15 cellular contexts compared by ENCODE assay signal in the genomic region with DNA sequence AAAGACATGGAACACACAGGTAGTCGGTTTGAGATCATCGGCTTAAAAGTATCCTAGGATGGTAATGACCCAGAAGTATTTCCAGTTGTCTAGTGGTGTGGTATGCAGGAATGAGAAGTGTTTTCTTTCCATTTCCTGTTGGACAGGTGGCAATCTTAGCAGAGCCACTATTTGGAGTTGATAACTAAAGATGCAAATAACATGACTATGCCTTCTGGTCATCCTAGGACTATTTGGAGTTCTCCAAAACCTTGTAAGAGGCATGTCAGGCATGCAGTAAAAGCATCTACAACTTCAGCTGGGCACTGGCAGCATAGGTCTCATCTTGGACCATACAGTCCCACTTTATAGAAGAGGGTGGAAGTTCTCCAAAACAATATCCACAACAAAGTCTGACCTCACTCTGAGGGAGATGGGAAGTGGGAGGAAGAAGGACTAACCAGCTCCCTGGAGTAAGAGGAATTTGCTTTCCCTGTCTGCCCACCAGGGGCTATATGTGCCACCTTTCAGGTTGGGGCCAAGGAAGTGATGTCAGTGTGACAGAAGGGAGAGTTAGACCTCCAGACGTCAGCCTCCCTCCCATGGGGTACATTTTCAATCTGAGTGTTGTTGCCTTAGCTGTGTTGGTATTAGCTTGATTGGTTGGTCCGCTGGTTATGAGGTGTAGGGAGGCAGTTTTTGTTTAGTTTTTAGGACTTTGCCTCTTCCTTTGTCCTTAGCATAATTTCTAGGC.
A peak's percentile ranks its signal among the peaks of the same experiment; 100 is the strongest.
DNase-seq lines count a peak whose midpoint lies in the region; ATAC-seq, FAIRE-seq and TF ChIP-seq lines count a peak whose summit lies in the region.
"Had no signal": no experiment of that assay in that cellular context is flagged by ENCODE, and none has a peak within 500 bp of the region (broad histone marks: within the 10 kb centered on the region; RNA-seq: fewer than 3 reads in every experiment).

No MANE protein-coding gene starts in this region.

- peaks cover 7% of the 10 kb centered on the region for H3K9me1 ChIP-seq in IMR-90 (ENCODE audit: insufficient read depth, low read length)

- TF ChIP-seq POLR2A in IMR-90 (IDR thresholded peaks at IDR 0.05; ENCODE audit: low read depth, low read length) (no peak), esophagus squamous epithelium (IDR thresholded peaks at IDR 0.05) (no peak), GM12892 (IDR thresholded peaks at IDR 0.05; ENCODE audit: low read depth, low read length) (no peak)

- H3K79me1 ChIP-seq in IMR-90 (ENCODE audit: low read depth in 1 of 2, low read length in 2 of 2): 0 out of 4 replicates have a peak, but pooled peaks cover 0 to 3% of the 10 kb centered on the region in 2 experiments
- H3K79me1 ChIP-seq in trophoblast cell (ENCODE audit: low read length): no peaks in the 10 kb centered on the region

- peak overlapping the region; percentile 92 for H3K14ac ChIP-seq in IMR-90 (replicated peaks; ENCODE audit: low read depth, low read length)
- H3K14ac ChIP-seq in trophoblast cell (ENCODE audit: low read length): no peak overlapping the region

- in situ Hi-C loops in IMR-90 (cut with MboI; ENCODE audit: low sequenced_read_pairs): no loop called here

- H3K79me2 ChIP-seq in trophoblast cell (ENCODE audit: control insufficient read depth, insufficient read depth, low read length, poor library complexity): no peaks in the 10 kb centered on the region

- peak; percentile 51 for DNase-seq in AG10803 (ENCODE audit: low read depth)
- no peak for DNase-seq in IMR-90
- DNase-seq in esophagus squamous epithelium (lab: John Stamatoyannopoulos, UW): no peak
- DNase-seq in trophoblast cell: peak; percentile 53 to 91
- DNase-seq in GM12892 (ENCODE audit: insufficient read length): no peak
- no peak for DNase-seq in SHP77 treated with DMSO at 0.1 percent for 48 hours (lab: John Stamatoyannopoulos, UW)
- DNase-seq in RCC 7860 (ENCODE audit: low spot score): no peak
- no peak for DNase-seq in NCI-H446 (lab: John Stamatoyannopoulos, UW)
- DNase-seq: activated CD8-positive, alpha-beta T cell treated with anti-CD3 and anti-CD28 coated beads, Interleukin-2, amount 10 ng/mL, durations not matched to agents 7 days and 5 days; NCI-H1417; SK-N-SH had no signal

- TF ChIP-seq RAD21 in IMR-90 (IDR thresholded peaks at IDR 0.05; ENCODE audit: low read length): no peak

- H3K23ac ChIP-seq in IMR-90 (ENCODE audit: low read depth, low read length) (peak overlapping the region; percentile 83), trophoblast cell (ENCODE audit: low read length) (no peak overlapping the region)

- H3K27me3 ChIP-seq in IMR-90 (ENCODE audit: control insufficient read depth, insufficient read depth, low read length) (no peaks in the 10 kb centered on the region), esophagus squamous epithelium (no peaks in the 10 kb centered on the region), trophoblast cell (ENCODE audit: insufficient read depth, low read length) (no peaks in the 10 kb centered on the region)

- peak overlapping the region; percentile 95 for H2BK15ac ChIP-seq in IMR-90 (ENCODE audit: low read depth, low read length)

- intact Hi-C loops in IMR-90 (cut with micrococcal nuclease) (no loop called here), esophagus squamous epithelium (cut with DNase I) (loop anchor here (10.0 kb wide), 1 partner anchor 50 kb away; no protein-coding TSS in a partner anchor)

- TF ChIP-seq CTCF in AG10803 (conservative IDR thresholded peaks at IDR 0.05; ENCODE audit: low read length) (0 out of 2 replicates have a peak, but pooled peaks have one; percentile 17), IMR-90 (conservative IDR thresholded peaks at IDR 0.05; ENCODE audit: low read depth, low read length) (no peak), esophagus squamous epithelium (IDR thresholded peaks at IDR 0.05) (no peak)

- H3K56ac ChIP-seq in IMR-90 (ENCODE audit: extremely low read depth, insufficient read depth, low read length): 0 out of 2 replicates have a peak overlapping the region, but pooled peaks have one; percentile 13

- no peak overlapping the region for H2AK9ac ChIP-seq in IMR-90 (replicated peaks; ENCODE audit: low read depth, low read length, poor library complexity)

- CTCF ChIA-PET in IMR-90 (lab: Yijun Ruan, JAX): interaction anchor here (1.1 kb wide), 2 partner anchors 8 to 25 kb away, joined by 4 read pairs; no protein-coding TSS in a partner anchor

- POLR2A ChIA-PET in IMR-90 (lab: Charles Lee; ENCODE audit: unreplicated experiment): interaction anchor here (0.9 kb wide), 1 partner anchor 51 kb away, joined by 3 read pairs; no protein-coding TSS in a partner anchor

- H3K4me3 ChIP-seq in AG10803 (ENCODE audit: low read length) (no peak overlapping the region), IMR-90 (ENCODE audit: insufficient read depth, low read depth, low read length) (no peak overlapping the region), esophagus squamous epithelium (peak overlapping the region in 3 of 4 donors; percentile 39 to 61 (median 43)), trophoblast cell (ENCODE audit: low read depth, low read length) (no peak overlapping the region)
- H3K4me3 ChIP-seq: HAP-1, K562 had no signal

- H3K4me1 ChIP-seq in IMR-90 (ENCODE audit: control insufficient read depth, insufficient read depth, low read length): peaks cover 14% of the 10 kb centered on the region
- H3K4me1 ChIP-seq in esophagus squamous epithelium: peaks cover 0 to 32% (median 0%) of the 10 kb centered on the region in 3 donors
- peaks cover 3 to 6% of the 10 kb centered on the region in 2 experiments for H3K4me1 ChIP-seq in trophoblast cell (ENCODE audit: control insufficient read depth in 1 of 2, insufficient read depth in 2 of 2, low read length in 2 of 2)

- peak overlapping the region; percentile 92 for H4K5ac ChIP-seq in IMR-90 (ENCODE audit: low read depth, low read length)

- H2AFZ ChIP-seq in IMR-90 (replicated peaks; ENCODE audit: low read length, poor library complexity): peak overlapping the region; percentile 24
- no peak overlapping the region for H2AFZ ChIP-seq in trophoblast cell (ENCODE audit: insufficient read depth, low read length, poor library complexity)

- no peaks in the 10 kb centered on the region for H4K20me1 ChIP-seq in IMR-90 (ENCODE audit: insufficient read depth, low read length)

- H2BK5ac ChIP-seq in IMR-90 (ENCODE audit: low read depth, low read length, poor library complexity, severe bottlenecking): peak overlapping the region; percentile 93
- no peak overlapping the region for H2BK5ac ChIP-seq in trophoblast cell (ENCODE audit: low read depth, low read length, poor library complexity)

- peak; percentile 38 for ATAC-seq in IMR-90 (ENCODE audit: low read depth)
- ATAC-seq: activated CD8-positive, alpha-beta T cell treated with anti-CD3 and anti-CD28 coated beads, Interleukin-2, amount 10 ng/mL, durations not matched to agents 7 days and 5 days; K562; stimulated activated effector memory CD8-positive, alpha-beta T cell treated with anti-CD3 and anti-CD28 coated beads, Interleukin-12 subunit alpha, Interleukin-12 subunit beta, amount 100 ng/mL, for 72 hours had no signal

- WGBS in IMR-90 (ENCODE audit: extremely low coverage in 2 of 2, insufficient read length in 1 of 2), 2 experiments: 88% methylated on average over 2 of the region's 4 CpGs; no CpG with 5 or more reads in 1 of the 2 experiments
- 59 to 69% methylated on average over 4 of the region's 4 CpGs for WGBS in esophagus squamous epithelium, 2 donors
- WGBS in trophoblast cell (ENCODE audit: extremely low coverage, insufficient coverage, insufficient read length): no CpG with 5 or more reads among the region's 4 CpGs

- H4K12ac ChIP-seq in trophoblast cell (ENCODE audit: low read depth, low read length): no peak overlapping the region

- no TSS peak for BruUV-seq in IMR-90 (replicated peaks; lab: Mats Ljungman, UMichigan)

- H4K91ac ChIP-seq in IMR-90 (ENCODE audit: insufficient read depth, low read depth, low read length) (peak overlapping the region; percentile 89), trophoblast cell (ENCODE audit: low read depth, low read length) (peak overlapping the region; percentile 8)

- H3K18ac ChIP-seq in IMR-90 (ENCODE audit: low read depth, low read length) (peak overlapping the region; percentile 93), trophoblast cell (ENCODE audit: low read length) (no peak overlapping the region)

- FAIRE-seq in GM12892 (lab: Jason Lieb, UNC) (no peak), RCC 7860 (lab: Jason Lieb, UNC) (no peak)
- FAIRE-seq: K562, keratinocyte had no signal

- peak overlapping the region; percentile 93 for H2BK20ac ChIP-seq in IMR-90 (ENCODE audit: low read depth, low read length)

- H3K9me3 ChIP-seq in IMR-90 (ENCODE audit: control insufficient read depth, insufficient read depth, low read length) (no peaks in the 10 kb centered on the region), esophagus squamous epithelium (no peaks in the 10 kb centered on the region), trophoblast cell (ENCODE audit: insufficient read depth, low read depth, low read length) (peaks cover 6% of the 10 kb centered on the region)
- H3K9me3 ChIP-seq: HAP-1, SK-N-SH had no signal

- no peak overlapping the region for H3K4me2 ChIP-seq in IMR-90 (ENCODE audit: low read depth, low read length)
- peak overlapping the region; percentile 25 for H3K4me2 ChIP-seq in trophoblast cell (ENCODE audit: low read length)
- H3K4me2 ChIP-seq: SK-N-SH had no signal

- H2BK120ac ChIP-seq in IMR-90 (ENCODE audit: low read depth, low read length): peak overlapping the region; percentile 91
- no peak overlapping the region for H2BK120ac ChIP-seq in trophoblast cell (ENCODE audit: insufficient read depth, low read length, poor library complexity)

- H3K27ac ChIP-seq in IMR-90 (ENCODE audit: insufficient read depth, low read length) (peak overlapping the region; percentile 60), esophagus squamous epithelium (peak overlapping the region in 3 of 4 donors; percentile 84 to 93 (median 90)), trophoblast cell (ENCODE audit: low read depth, low read length) (peak overlapping the region; percentile 29)

- H4K8ac ChIP-seq in IMR-90 (ENCODE audit: low read depth in 2 of 2, low read length in 2 of 2) (peak overlapping the region; percentile 82 to 95), trophoblast cell (ENCODE audit: low read depth, low read length) (no peak overlapping the region)

- H2BK12ac ChIP-seq in trophoblast cell (ENCODE audit: low read length): peak overlapping the region; percentile 3

- dilution Hi-C loops in IMR-90 (cut with HindIII; ENCODE audit: low sequenced_read_pairs, unreplicated experiment): no loop called here

- H2AK5ac ChIP-seq in IMR-90 (ENCODE audit: low read depth, low read length) (peak overlapping the region; percentile 82), trophoblast cell (ENCODE audit: low read length) (no peak overlapping the region)

- H3K4ac ChIP-seq in IMR-90 (ENCODE audit: low read depth, low read length) (peak overlapping the region; percentile 93), trophoblast cell (ENCODE audit: low read depth, low read length) (no peak overlapping the region)

- H3K9ac ChIP-seq in IMR-90 (ENCODE audit: low read depth, low read length) (no peak overlapping the region), trophoblast cell (ENCODE audit: low read length) (no peak overlapping the region)
- H3K9ac ChIP-seq: SK-N-SH had no signal

- H3K36me3 ChIP-seq in IMR-90 (ENCODE audit: control insufficient read depth, insufficient read depth, low read length): peaks cover 8% of the 10 kb centered on the region
- H3K36me3 ChIP-seq in esophagus squamous epithelium: peaks cover 6 to 34% (median 8%) of the 10 kb centered on the region in 3 donors
- peaks cover 13 to 21% of the 10 kb centered on the region in 2 experiments for H3K36me3 ChIP-seq in trophoblast cell (ENCODE audit: control insufficient read depth in 1 of 2, insufficient read depth in 2 of 2, low read length in 2 of 2)
- H3K36me3 ChIP-seq: HAP-1 had no signal

Comparison
In these comparisons a context has a peak if more than half of its experiments do, and no peak if none do; other contexts are left out.
1. DNase-seq: peak in AG10803 (single experiment) and trophoblast cell (2 of 2); none in IMR-90 (single experiment), esophagus squamous epithelium (single experiment), GM12892 (single experiment), SHP77 treated with DMSO at 0.1 percent for 48 hours (single experiment), RCC 7860 (single experiment) and NCI-H446 (0 of 2).
2. H3K4me3 ChIP-seq: peak in esophagus squamous epithelium (3 of 4); none in AG10803 (single experiment), IMR-90 (single experiment) and trophoblast cell (single experiment).
3. H3K27ac ChIP-seq: peak in every context shown above with its lines; median percentile 90 in esophagus squamous epithelium; 60 in IMR-90; 29 in trophoblast cell.